ENCODE assay signal across 20 cellular contexts in the genomic region with DNA sequence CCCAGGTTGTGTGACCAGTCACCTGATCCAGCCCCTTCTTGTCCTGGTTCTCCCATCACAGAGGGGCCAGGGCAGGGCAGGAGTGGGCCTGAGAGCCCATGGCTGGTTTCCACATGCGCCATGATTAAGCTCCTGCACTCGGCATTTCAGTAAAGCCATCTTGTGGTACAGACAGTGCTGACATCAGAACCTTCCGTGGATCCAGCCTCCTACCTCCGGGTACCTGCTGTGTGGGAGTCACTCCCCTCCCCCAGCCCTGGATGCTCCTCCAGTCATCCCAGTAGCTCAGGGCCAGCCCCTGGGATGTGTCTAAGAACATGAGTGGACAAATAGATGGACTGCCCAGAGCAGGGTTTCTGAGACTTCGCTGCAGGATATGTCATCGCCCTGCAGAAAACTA. TPM values are rescaled to one million over a fixed set of nuclear protein-coding genes. Genes with fewer than 3 reads are reported as not detected.
"Had no signal": no experiment of that assay in that cellular context is flagged by ENCODE, and none has a peak within 500 bp of the region (broad histone marks: within the 10 kb centered on the region; RNA-seq: fewer than 3 reads in every experiment).

No MANE protein-coding gene starts in this region.

- H3K4me3 ChIP-seq: cardiac muscle cell, mucosa of descending colon, SK-N-MC, smooth muscle cell, upper lobe of left lung had no signal

- ATAC-seq: activated T-helper 17 cell treated with anti-CD3 and anti-CD28 coated beads, Interleukin-2, amount 50 U/mL, for 72 hours; left lobe of liver; mucosa of descending colon; naive thymus-derived CD4-positive, alpha-beta T cell; T-cell had no signal

- H3K27ac ChIP-seq: cardiac muscle cell, SK-N-MC, upper lobe of left lung had no signal

- DNase-seq: activated naive CD4-positive, alpha-beta T cell treated with Interleukin-2 at 50 U/mL for 16 hours; activated T-cell treated with anti-CD3 and anti-CD28 coated beads for 4 hours; cortex of kidney; effector CD8-positive, alpha-beta T cell; foreskin fibroblast; glutamatergic neuron; naive thymus-derived CD4-positive, alpha-beta T cell; stimulated activated CD4-positive, alpha-beta T cell treated with anti-CD3 and anti-CD28 coated beads, Interleukin-4, amount 100 ng/mL, for 4 hours; stimulated activated CD8-positive, alpha-beta memory T cell treated with anti-CD3 and anti-CD28 coated beads, Interleukin-4, amount 100 ng/mL, for 48 hours; stimulated activated naive CD4-positive, alpha-beta T cell treated with Interleukin-2 at 50 U/mL for 16 hours; T-cell; T-helper 9 cell had no signal

- H3K27me3 ChIP-seq: cardiac muscle cell, upper lobe of left lung had no signal

- H3K9me3 ChIP-seq: mucosa of descending colon, upper lobe of left lung had no signal

RNA-seq across cellular contexts. Expression of a gene that starts 22.1 kb away (rescaled TPM):
- total RNA-seq: endothelial cell of umbilical vein had no signal
- polyA plus RNA-seq: endothelial cell of umbilical vein; naive thymus-derived CD4-positive, alpha-beta T cell had no signal
